8 cellular contexts compared by ENCODE assay signal in the genomic region with DNA sequence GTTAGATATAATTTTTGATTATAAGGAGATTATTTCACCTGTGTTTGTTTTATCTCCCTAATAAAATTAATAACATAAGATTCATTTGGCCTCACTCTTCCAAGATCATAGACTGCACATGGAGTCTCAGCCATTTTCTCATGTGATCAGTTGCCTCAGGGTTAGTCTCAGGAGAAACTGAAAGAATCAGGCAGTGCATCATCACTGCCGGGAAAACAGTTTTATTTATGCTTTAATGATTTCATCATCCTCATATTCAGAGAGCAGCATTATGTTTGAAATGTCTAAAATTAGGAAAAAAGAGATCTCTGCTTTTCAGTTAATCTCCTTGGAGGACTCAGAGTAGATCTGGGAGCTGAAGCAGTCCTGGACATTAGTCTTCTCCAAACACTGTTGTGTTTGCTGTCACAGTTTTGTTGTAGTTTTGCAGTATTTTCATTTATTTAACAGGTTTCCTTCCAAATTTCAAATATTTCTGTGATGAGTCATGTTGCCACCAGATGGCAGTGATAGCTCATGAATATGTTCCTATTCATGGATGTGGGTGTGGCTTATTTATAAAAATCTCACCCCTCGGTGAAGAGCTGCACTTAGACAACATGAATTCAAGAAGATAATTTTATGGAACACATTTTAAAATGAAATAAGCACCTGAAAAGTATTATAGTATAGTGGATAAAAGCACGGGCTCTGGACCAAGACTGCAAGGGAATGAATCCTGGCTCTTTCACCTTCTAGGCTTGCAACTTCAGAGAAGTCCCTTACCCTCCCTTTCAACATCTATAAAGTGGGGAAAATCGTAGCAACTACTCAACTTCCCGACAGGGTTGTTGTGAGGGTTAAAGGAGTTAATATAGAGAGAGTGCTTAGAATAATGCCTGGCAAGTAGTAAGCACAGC. TPM values are rescaled to one million over a fixed set of nuclear protein-coding genes. Genes with fewer than 3 reads are reported as not detected.
DNase-seq lines count a peak whose midpoint lies in the region; ATAC-seq, FAIRE-seq and TF ChIP-seq lines count a peak whose summit lies in the region.

No MANE protein-coding gene starts in this region.

- H3K23me2 ChIP-seq in H1 (ENCODE audit: low read depth, low read length): no peaks in the 10 kb centered on the region; the same call in 1 of the 2 replicates

- H3K9ac ChIP-seq in Loucy (ENCODE audit: low read depth, low read length, poor library complexity, severe bottlenecking): no peak overlapping the region
- no peak overlapping the region for H3K9ac ChIP-seq in H1 (replicated peaks in 1 of 4; ENCODE audit: extremely low read depth in 1 of 4, low read depth in 3 of 4, low read length in 3 of 4)

- H4K20me1 ChIP-seq in Loucy (ENCODE audit: insufficient read depth, low read length, poor library complexity, severe bottlenecking) (no peaks in the 10 kb centered on the region), H1 (replicated peaks in 1 of 2; ENCODE audit: control insufficient read depth in 1 of 2, insufficient read depth in 2 of 2, low read length in 2 of 2) (no peaks in the 10 kb centered on the region)

- H3K4me1 Mint-ChIP-seq in memory B cell: no peaks in the 10 kb centered on the region

- peak; percentile 80 for TF ChIP-seq RAD21 in H1 (IDR thresholded peaks at IDR 0.05 in 1 of 2, conservative IDR thresholded peaks at IDR 0.05 in 1 of 2; ENCODE audit: low read depth in 2 of 2, low read length in 2 of 2)

- H3K9me3 ChIP-seq in Loucy (ENCODE audit: insufficient read depth, low read depth, low read length) (no peaks in the 10 kb centered on the region), RWPE2 (ENCODE audit: severe bottlenecking) (no peaks in the 10 kb centered on the region), H1 (ENCODE audit: insufficient read depth in 2 of 2, low read depth in 1 of 2, low read length in 1 of 2) (no peaks in the 10 kb centered on the region), aorta (ENCODE audit: control insufficient read depth, low read length) (no peaks in the 10 kb centered on the region)

- H3K4me1 ChIP-seq in Loucy (ENCODE audit: insufficient read depth, low read length, poor library complexity, severe bottlenecking) (no peaks in the 10 kb centered on the region), RWPE2 (ENCODE audit: insufficient read depth, poor library complexity, severe bottlenecking) (peaks cover 14% of the 10 kb centered on the region), H1 (replicated peaks in 1 of 4; ENCODE audit: control insufficient read depth in 3 of 4, insufficient read depth in 4 of 4, low read length in 3 of 4) (no peaks in the 10 kb centered on the region), aorta (ENCODE audit: control insufficient read depth in 1 of 2, insufficient read depth in 2 of 2, low read length in 2 of 2) (no peaks in the 10 kb centered on the region)

- H3K4me3 ChIP-seq in Loucy (ENCODE audit: low read length, poor library complexity, severe bottlenecking) (no peak overlapping the region), RWPE2 (ENCODE audit: severe bottlenecking) (no peak overlapping the region), H1 (ENCODE audit: extremely low read depth in 1 of 4, insufficient read depth in 2 of 4, low read depth in 3 of 4, low read length in 4 of 4) (no peak overlapping the region), aorta (ENCODE audit: low read length in 2 of 2) (no peak overlapping the region)

- H3F3A ChIP-seq in Loucy (ENCODE audit: low read depth): no peaks in the 10 kb centered on the region

- H3K27ac ChIP-seq in RWPE2 (ENCODE audit: poor library complexity, severe bottlenecking) (peak overlapping the region; percentile 55), H1 (ENCODE audit: low read depth, low read length) (no peak overlapping the region), aorta (ENCODE audit: low read depth in 1 of 2, low read length in 2 of 2) (no peak overlapping the region)

- H3K56ac ChIP-seq in H1 (replicated peaks; ENCODE audit: insufficient read length, low read depth, low read length): no peak overlapping the region

- no peak overlapping the region for H4K5ac ChIP-seq in H1 (ENCODE audit: insufficient read length, low read depth, low read length)

- H3K27me3 ChIP-seq in Loucy (ENCODE audit: insufficient read depth, low read length, poor library complexity, severe bottlenecking): no peaks in the 10 kb centered on the region
- no peaks in the 10 kb centered on the region for H3K27me3 ChIP-seq in RWPE2 (ENCODE audit: insufficient read depth, poor library complexity, severe bottlenecking)
- H3K27me3 ChIP-seq in H1 (replicated peaks in 1 of 4; ENCODE audit: control insufficient read depth in 3 of 4, extremely low read depth in 1 of 4, insufficient read depth in 3 of 4, low read length in 3 of 4): no peaks in the 10 kb centered on the region
- H3K27me3 ChIP-seq in aorta (ENCODE audit: control insufficient read depth in 1 of 2, insufficient read depth in 2 of 2, low read length in 1 of 2): no peaks in the 10 kb centered on the region

- peaks cover 45% of the 10 kb centered on the region for H3K36me3 Mint-ChIP-seq in memory B cell

- no peaks in the 10 kb centered on the region for H3K9me2 ChIP-seq in Loucy (replicated peaks; ENCODE audit: low read depth, low read length)

- H2BK15ac ChIP-seq in H1 (ENCODE audit: low read length): no peak overlapping the region

- DNase-seq in stimulated activated CD4-positive, alpha-beta T cell treated with anti-CD3 and anti-CD28 coated beads, Interleukin-2, amount 100 ng/mL, for 4 hours (ENCODE audit: low read depth): peak; percentile 5
- DNase-seq in stimulated activated CD4-positive, alpha-beta T cell treated with anti-CD3 and anti-CD28 coated beads, Interleukin-1b, Interleukin-23, amount 100 ng/mL, for 48 hours: no peak
- no peak for DNase-seq in RWPE2 (ENCODE audit: low spot score)
- no peak for DNase-seq in H1 (ENCODE audit: low read depth in 1 of 2, low spot score in 2 of 2)
- peak; percentile 9 to 24 for DNase-seq in memory B cell (ENCODE audit: low spot score in 2 of 2)
- DNase-seq in aorta: no peak

- no peak overlapping the region for H2BK120ac ChIP-seq in H1 (replicated peaks; ENCODE audit: low read depth, low read length)

- no peak overlapping the region for H3K18ac ChIP-seq in H1 (ENCODE audit: extremely low read depth, low read length)

- FAIRE-seq in H1 (lab: Jason Lieb, UNC): peak; percentile 57

- H2BK5ac ChIP-seq in H1 (ENCODE audit: low read depth, low read length): no peak overlapping the region

- H3K23ac ChIP-seq in H1 (ENCODE audit: insufficient read length): no peak overlapping the region

- POLR2A ChIA-PET in H1 (lab: Charles Lee; ENCODE audit: partially characterized antibody): interaction anchor here (1.1 kb wide), 1 partner anchor 116 kb away, joined by 4 read pairs; no protein-coding TSS in a partner anchor

- no peak overlapping the region for H2BK20ac ChIP-seq in H1 (ENCODE audit: low read length)

- H3K4ac ChIP-seq in H1 (replicated peaks; ENCODE audit: insufficient read length, low read depth, low read length): no peak overlapping the region

- ATAC-seq in RWPE2 (ENCODE audit: low read depth) (peak; percentile 85), memory B cell (ENCODE audit: low read depth) (peak; percentile 60), aorta (ENCODE audit: low FRiP score) (peak; percentile 86), HG02642 (IDR thresholded peaks at IDR 0.05; ENCODE audit: poor library complexity, unreplicated experiment) (no peak)

- CTCF ChIA-PET in H1 (lab: Charles Lee; ENCODE audit: partially characterized antibody): interaction anchor here (0.7 to 4.8 kb wide), 28 partner anchors 9 to 619 kb away, joined by 3 to 35 read pairs (median 4); no protein-coding TSS in a partner anchor

- H2AK5ac ChIP-seq in H1 (ENCODE audit: low read depth, low read length): no peak overlapping the region

- no peaks in the 10 kb centered on the region for H3K9me3 Mint-ChIP-seq in memory B cell

- no peak overlapping the region for H3K14ac ChIP-seq in H1 (ENCODE audit: insufficient read length)

- H3K79me1 ChIP-seq in H1 (ENCODE audit: low read depth, low read length): no peaks in the 10 kb centered on the region

- H3K27me3 Mint-ChIP-seq in memory B cell: no peaks in the 10 kb centered on the region

- no peak overlapping the region for H2AFZ ChIP-seq in Loucy (ENCODE audit: low read length)
- no peak overlapping the region for H2AFZ ChIP-seq in H1 (ENCODE audit: low read length)

- H3K4me3 Mint-ChIP-seq in memory B cell: no peak overlapping the region

- no peak overlapping the region for H3K27ac Mint-ChIP-seq in memory B cell

- TF ChIP-seq CTCF in Loucy (conservative IDR thresholded peaks at IDR 0.05; ENCODE audit: low read length) (peak; percentile 80), RWPE2 (IDR thresholded peaks at IDR 0.05; ENCODE audit: poor library complexity, severe bottlenecking) (peak; percentile 61), H1 (IDR thresholded peaks at IDR 0.05; ENCODE audit: control extremely low read depth in 1 of 3, insufficient read depth in 1 of 3, low read depth in 1 of 3, low read length in 3 of 3) (peak in 2 of 3 experiments; percentile 52 to 53; a peak in 2 of 4 replicates)

- intact Hi-C loops in aorta (cut with DNase I): loop anchor here (2.0 to 10.0 kb wide), 3 partner anchors 115 to 351 kb away; no protein-coding TSS in a partner anchor

- no peak overlapping the region for H4K91ac ChIP-seq in H1 (replicated peaks; ENCODE audit: insufficient read length, low read length)

- TF ChIP-seq EP300 in H1 (IDR thresholded peaks at IDR 0.05; ENCODE audit: borderline replicate concordance in 1 of 2, low read depth in 2 of 2, low read length in 2 of 2): no peak

- H3K36me3 ChIP-seq in Loucy (ENCODE audit: insufficient read depth, low read length) (peaks cover 85% of the 10 kb centered on the region; the same call in 1 of the 2 replicates), RWPE2 (ENCODE audit: low read depth) (peaks cover 88% of the 10 kb centered on the region), H1 (ENCODE audit: control insufficient read depth in 2 of 4, insufficient read depth in 4 of 4, low read length in 3 of 4) (peaks cover 0 to 62% (median 32%) of the 10 kb centered on the region in 4 experiments), aorta (ENCODE audit: control insufficient read depth in 1 of 2, insufficient read depth in 2 of 2, low read length in 1 of 2) (peaks cover 8 to 10% of the 10 kb centered on the region in 2 donors)

- TF ChIP-seq POLR2A in H1 (IDR thresholded peaks at IDR 0.05; ENCODE audit: control extremely low read depth in 1 of 2, low read depth in 2 of 2, low read length in 2 of 2): no peak

- no peak overlapping the region for H4K8ac ChIP-seq in H1 (ENCODE audit: extremely low read depth, insufficient read depth, low read length)

- H3K79me2 ChIP-seq in Loucy (ENCODE audit: insufficient read depth, low read length) (no peaks in the 10 kb centered on the region), H1 (ENCODE audit: control insufficient read depth in 1 of 2, insufficient read depth in 2 of 2, low read length in 2 of 2) (no peaks in the 10 kb centered on the region)

- no peak overlapping the region for H2BK12ac ChIP-seq in H1 (ENCODE audit: low read depth, low read length)

- no peak overlapping the region for H3K4me2 ChIP-seq in Loucy (ENCODE audit: low read depth, low read length, poor library complexity, severe bottlenecking)
- no peak overlapping the region for H3K4me2 ChIP-seq in H1 (ENCODE audit: insufficient read depth in 1 of 2, low read depth in 2 of 2, low read length in 2 of 2)

- 81% methylated on average over 5 of the region's 5 CpGs; no CpG with 5 or more reads in 1 of the 2 experiments for WGBS in H1 (ENCODE audit: extremely low coverage in 1 of 2, insufficient coverage in 1 of 2, insufficient read length in 1 of 2, insufficient replicate concordance in 2 of 2, low coverage in 1 of 2, low lambda C conversion rate in 2 of 2, missing lambda C conversion rate in 1 of 2), 2 experiments
- 19 to 21% methylated on average over 5 of the region's 5 CpGs for WGBS in aorta, 2 donors

RNA-seq across cellular contexts. Expression of a gene that starts 31.2 kb away (rescaled TPM):
- 49.9 and 51.2 TPM in 2 replicates for total RNA-seq in H1 (2021; fragmentation: NEBNext Ultra II Directional; extraction: Animal tissue kit (Norgen Biotek cat#: 25700))
- polyA plus RNA-seq in H1 (2011; rRNA removed) (12.4 and 20.2 TPM in 2 replicates), aorta (10 to 100 TPM; 17.4 to 21.1 TPM)
- polyA plus RNA-seq in H1 (2011; cell fraction: cytosol; rRNA removed): 29.8 TPM
- polyA plus RNA-seq in H1 (2011; cell fraction: nucleus; rRNA removed): 17.5 TPM
- 33.4 to 39.8 TPM (median 35.2 TPM) in 4 replicates for polyA plus RNA-seq in H1 (2012, experiment 1 of 2)
- 7.6 TPM for polyA plus RNA-seq in H1 (2012, experiment 2 of 2)
- 34.2 TPM for polyA plus RNA-seq in H1 (2013, experiment 1 of 2)
- 34.1 TPM for polyA plus RNA-seq in H1 (2013, experiment 2 of 2)
- 23.2 and 26.2 TPM in 2 replicates for polyA minus RNA-seq in H1 (2011; rRNA and poly(A)+ RNA removed)
- polyA minus RNA-seq in H1 (2011; cell fraction: cytosol; rRNA and poly(A)+ RNA removed): 20.2 TPM
- 25.1 TPM for polyA minus RNA-seq in H1 (2011; cell fraction: nucleus; rRNA and poly(A)+ RNA removed)
- total RNA-seq in aorta: 10 to 100 TPM; 61.7 to 74.2 TPM

RNA-seq across cellular contexts. Expression of a gene that starts 48.5 kb away (rescaled TPM):
- total RNA-seq in H1 (2021; fragmentation: NEBNext Ultra II Directional; extraction: Animal tissue kit (Norgen Biotek cat#: 25700)): 0.34 TPM in 2 replicates
- polyA plus RNA-seq in H1 (2011; rRNA removed): 0.16 and 0.27 TPM in 2 replicates
- 0.23 TPM for polyA plus RNA-seq in H1 (2011; cell fraction: cytosol; rRNA removed)
- polyA plus RNA-seq in H1 (2011; cell fraction: nucleus; rRNA removed): 0.16 TPM
- polyA plus RNA-seq in H1 (2012, experiment 1 of 2): 0.48 to 0.80 TPM (median 0.63 TPM) in 4 replicates
- not detected for polyA plus RNA-seq in H1 (2012, experiment 2 of 2)
- 0.47 TPM for polyA plus RNA-seq in H1 (2013, experiment 1 of 2)
- polyA plus RNA-seq in H1 (2013, experiment 2 of 2): 0.61 TPM
- polyA minus RNA-seq in H1 (2011; rRNA and poly(A)+ RNA removed): 0.10 and 0.25 TPM in 2 replicates
- polyA minus RNA-seq in H1 (2011; cell fraction: cytosol; rRNA and poly(A)+ RNA removed): not detected
- polyA minus RNA-seq in H1 (2011; cell fraction: nucleus; rRNA and poly(A)+ RNA removed): 0.70 TPM
- total RNA-seq in aorta: 1 to 10 TPM; 2.9 to 5.8 TPM
- 10 to 100 TPM in 1 of 2 donors, 1 to 10 TPM in 1; 8.6 to 20.3 TPM for polyA plus RNA-seq in aorta

Comparison
In these comparisons a context has a peak if more than half of its experiments do, and no peak if none do; other contexts are left out.
1. DNase-seq: peak in stimulated activated CD4-positive, alpha-beta T cell treated with anti-CD3 and anti-CD28 coated beads, Interleukin-2, amount 100 ng/mL, for 4 hours (single experiment) and memory B cell (2 of 2); none in stimulated activated CD4-positive, alpha-beta T cell treated with anti-CD3 and anti-CD28 coated beads, Interleukin-1b, Interleukin-23, amount 100 ng/mL, for 48 hours (single experiment), RWPE2 (single experiment), H1 (0 of 2) and aorta (0 of 2).
2. Peak in every context shown above with its lines, with median percentiles within 50 percentile points of each other: CTCF ChIP-seq.